Comparison of ENCODE assay signal across 14 cellular contexts in genomic region chr16:87127061-87127765, GRCh38.
A peak's percentile ranks its signal among the peaks of the same experiment; 100 is the strongest.
DNase-seq lines count a peak whose midpoint lies in the region; ATAC-seq and TF ChIP-seq lines count a peak whose summit lies in the region.
"Had no signal": no experiment of that assay in that cellular context is flagged by ENCODE, and none has a peak within 500 bp of the region (broad histone marks: within the 10 kb centered on the region; RNA-seq: fewer than 3 reads in every experiment).

No MANE protein-coding gene starts in this region.

- H3K9me3 ChIP-seq in ascending aorta (no peaks in the 10 kb centered on the region), upper lobe of right lung (peaks cover 4% of the 10 kb centered on the region), suprapubic skin (no peaks in the 10 kb centered on the region), GM23248 (ENCODE audit: low read depth) (no peaks in the 10 kb centered on the region)
- H3K9me3 ChIP-seq: Caco-2 had no signal

- no peak for TF ChIP-seq POLR2A in suprapubic skin (IDR thresholded peaks at IDR 0.05)

- H4K20me1 ChIP-seq in GM23248 (ENCODE audit: insufficient read depth): no peaks in the 10 kb centered on the region

- H3K27me3 ChIP-seq in ascending aorta: no peaks in the 10 kb centered on the region
- peaks cover 8% of the 10 kb centered on the region for H3K27me3 ChIP-seq in upper lobe of right lung
- H3K27me3 ChIP-seq in suprapubic skin: peaks cover 17% of the 10 kb centered on the region
- peaks cover 36% of the 10 kb centered on the region for H3K27me3 ChIP-seq in GM23248 (replicated peaks; ENCODE audit: insufficient read depth)

- H3F3A ChIP-seq in GM23248 (ENCODE audit: insufficient read depth): no peaks in the 10 kb centered on the region

- peak overlapping the region in 1 of 2 donors; percentile 39 for H3K4me3 ChIP-seq in ascending aorta
- H3K4me3 ChIP-seq in upper lobe of right lung: no peak overlapping the region
- no peak overlapping the region for H3K4me3 ChIP-seq in suprapubic skin
- H3K4me3 ChIP-seq in GM23248: no peak overlapping the region

- H3K27ac ChIP-seq in ascending aorta (peak overlapping the region; percentile 90 to 92), upper lobe of right lung (peak overlapping the region; percentile 76), suprapubic skin (no peak overlapping the region), GM23248 (no peak overlapping the region)
- H3K27ac ChIP-seq: KMS-11 had no signal

- TF ChIP-seq EP300 in suprapubic skin (IDR thresholded peaks at IDR 0.05): no peak

- peaks cover 17% of the 10 kb centered on the region for H3K4me1 Mint-ChIP-seq in mesothelial cell of epicardium
- H3K4me1 Mint-ChIP-seq: natural killer cell had no signal

- WGBS in suprapubic skin: 28% methylated on average over 10 of the region's 23 CpGs
- WGBS in GM23248 (ENCODE audit: low coverage in 1 of 2, low lambda C conversion rate in 2 of 2, missing lambda C conversion rate in 2 of 2), 2 experiments: 40 to 44% methylated on average over 17 to 23 of the region's 23 CpGs

- H3K79me2 ChIP-seq in GM23248 (ENCODE audit: insufficient read depth): no peaks in the 10 kb centered on the region

- in situ Hi-C loops in GM23248 (cut with MboI): no loop called here

- peak in 1 of 3 experiments; percentile 9 for TF ChIP-seq CTCF in ascending aorta (IDR thresholded peaks at IDR 0.05)
- no peak for TF ChIP-seq CTCF in mesothelial cell of epicardium (IDR thresholded peaks at IDR 0.05; ENCODE audit: unreplicated experiment)
- TF ChIP-seq CTCF in upper lobe of right lung (IDR thresholded peaks at IDR 0.05): no peak
- TF ChIP-seq CTCF in suprapubic skin (IDR thresholded peaks at IDR 0.05): no peak

- no peak overlapping the region for H3K9ac ChIP-seq in GM23248
- H3K9ac ChIP-seq: KMS-11 had no signal

- H3K4me2 ChIP-seq in GM23248 (ENCODE audit: unreplicated experiment): no peak overlapping the region
- H3K4me2 ChIP-seq: KMS-11 had no signal

- peaks cover 17 to 23% of the 10 kb centered on the region in 2 donors for H3K4me1 ChIP-seq in ascending aorta
- peaks cover 5% of the 10 kb centered on the region for H3K4me1 ChIP-seq in upper lobe of right lung
- peaks cover 15% of the 10 kb centered on the region for H3K4me1 ChIP-seq in suprapubic skin
- peaks cover under 1% of the 10 kb centered on the region; the same call in 1 of the 2 replicates for H3K4me1 ChIP-seq in GM23248 (ENCODE audit: insufficient read depth)

- ATAC-seq in Right ventricle myocardium inferior (peak; percentile 66), upper lobe of right lung (no peak), GM19395 (IDR thresholded peaks at IDR 0.05; ENCODE audit: unreplicated experiment) (no peak)
- ATAC-seq: natural killer cell had no signal

- no peak overlapping the region for H3K4me3 Mint-ChIP-seq in mesothelial cell of epicardium
- H3K4me3 Mint-ChIP-seq: natural killer cell had no signal

- no peaks in the 10 kb centered on the region for H3K9me2 ChIP-seq in GM23248 (ENCODE audit: insufficient read depth)

- H3K36me3 Mint-ChIP-seq in mesothelial cell of epicardium: peaks cover 3% of the 10 kb centered on the region
- H3K36me3 Mint-ChIP-seq: natural killer cell had no signal

- H2AFZ ChIP-seq in GM23248: no peak overlapping the region

- peak overlapping the region; percentile 47 for H3K27ac Mint-ChIP-seq in mesothelial cell of epicardium
- H3K27ac Mint-ChIP-seq: natural killer cell had no signal

- no peaks in the 10 kb centered on the region for H3K27me3 Mint-ChIP-seq in mesothelial cell of epicardium (ENCODE audit: low read depth)

- H3K9me3 Mint-ChIP-seq in mesothelial cell of epicardium: peaks cover 12% of the 10 kb centered on the region

- DNase-seq in ascending aorta (ENCODE audit: low spot score in 2 of 2) (peak in 1 of 2 donors; percentile 73), Right ventricle myocardium inferior (ENCODE audit: missing footprints) (no peak), mesothelial cell of epicardium (ENCODE audit: low spot score in 2 of 2, unreplicated experiment in 2 of 2) (no peak), upper lobe of right lung (no peak), suprapubic skin (ENCODE audit: low spot score in 2 of 2) (no peak), GM23248 (no peak)
- DNase-seq: activated CD4-positive, alpha-beta T cell treated with anti-CD3 and anti-CD28 coated beads, Interleukin-2, amount 50 U/mL, for 4 hours; Caco-2; effector CD8-positive, alpha-beta T cell; natural killer cell; NCI-H2029; stimulated activated naive CD4-positive, alpha-beta T cell had no signal

- intact Hi-C loops in ascending aorta (cut with DNase I): loop anchor here (2.0 to 5.0 kb wide), 4 partner anchors 60 to 562 kb away; no protein-coding TSS in a partner anchor
- intact Hi-C loops in Right ventricle myocardium inferior (cut with DNase I): loop anchor here (10.0 kb wide), 1 partner anchor 78 kb away; no protein-coding TSS in a partner anchor
- intact Hi-C loops in upper lobe of right lung (cut with DNase I): no loop called here

- no peaks in the 10 kb centered on the region for H3K36me3 ChIP-seq in ascending aorta
- H3K36me3 ChIP-seq in upper lobe of right lung: no peaks in the 10 kb centered on the region
- H3K36me3 ChIP-seq in suprapubic skin: no peaks in the 10 kb centered on the region
- no peaks in the 10 kb centered on the region for H3K36me3 ChIP-seq in GM23248 (ENCODE audit: low read depth)

Comparison
In these comparisons a context has a peak if more than half of its experiments do, and no peak if none do; other contexts are left out.
1. H3K27ac ChIP-seq: peak in ascending aorta (2 of 2) and upper lobe of right lung (single experiment); none in suprapubic skin (single experiment) and GM23248 (single experiment).